In genomic region chr2:136000502-136000901, GRCh38 we compare ENCODE assay signal across 11 cellular contexts. TPM values are rescaled to one million over a fixed set of nuclear protein-coding genes. Genes with fewer than 3 reads are reported as not detected.
DNase-seq lines count a peak whose midpoint lies in the region; ATAC-seq and TF ChIP-seq lines count a peak whose summit lies in the region.
"Had no signal": no experiment of that assay in that cellular context is flagged by ENCODE, and none has a peak within 500 bp of the region (broad histone marks: within the 10 kb centered on the region; RNA-seq: fewer than 3 reads in every experiment).

No MANE protein-coding gene starts in this region.

- ATAC-seq in GM21367 (IDR thresholded peaks at IDR 0.05; ENCODE audit: unreplicated experiment) (peak; percentile 48), HG03565 (IDR thresholded peaks at IDR 0.05; ENCODE audit: unreplicated experiment) (peak; percentile 62), body of pancreas (no peak), gastrocnemius medialis (no peak)

- H3K4me3 ChIP-seq in body of pancreas (no peak overlapping the region), gastrocnemius medialis (no peak overlapping the region)
- H3K4me3 ChIP-seq: lung, SK-N-MC had no signal

- no peaks in the 10 kb centered on the region for H3K9me3 ChIP-seq in body of pancreas
- H3K9me3 ChIP-seq in gastrocnemius medialis, result no peaks in the 10 kb centered on the region

- DNase-seq in GM10266 (ENCODE audit: extremely low spot score) (peak; percentile 22), iris pigment epithelial cell (ENCODE audit: low read depth) (peak; percentile 13), body of pancreas (no peak), gastrocnemius medialis (no peak), NCI-H748 treated with DMSO at 0.1 percent for 48 hours (lab: John Stamatoyannopoulos, UW) (no peak)
- DNase-seq in activated CD8-positive, alpha-beta memory T cell treated with anti-CD3 and anti-CD28 coated beads for 24 hours, result no peak
- DNase-seq: EL had no signal

- H3K27me3 ChIP-seq in body of pancreas, result no peaks in the 10 kb centered on the region
- no peaks in the 10 kb centered on the region for H3K27me3 ChIP-seq in gastrocnemius medialis

- TF ChIP-seq POLR2A in body of pancreas (IDR thresholded peaks at IDR 0.05), result no peak
- TF ChIP-seq POLR2A in gastrocnemius medialis (IDR thresholded peaks at IDR 0.05), result no peak

- no peaks in the 10 kb centered on the region for H3K36me3 ChIP-seq in body of pancreas (replicated peaks in 1 of 2; ENCODE audit: insufficient read depth in 1 of 2, low read depth in 2 of 2)
- no peaks in the 10 kb centered on the region for H3K36me3 ChIP-seq in gastrocnemius medialis

- in situ Hi-C loops in gastrocnemius medialis (cut with MboI; ENCODE audit: low sequenced_read_pairs in 4 of 4), result no loop called here

- H3K4me1 ChIP-seq in body of pancreas (no peaks in the 10 kb centered on the region), gastrocnemius medialis (no peaks in the 10 kb centered on the region)

- intact Hi-C loops in body of pancreas (cut with DNase I) (no loop called here), gastrocnemius medialis (cut with DNase I; ENCODE audit: low total_unique reads) (no loop called here)

- 71 to 84% methylated on average over 2 of the region's 2 CpGs for WGBS in body of pancreas, 2 donors

- no peak overlapping the region for H3K27ac ChIP-seq in body of pancreas
- peak overlapping the region in 1 of 4 donors; percentile 3 for H3K27ac ChIP-seq in gastrocnemius medialis
- H3K27ac ChIP-seq: SK-N-MC had no signal

- TF ChIP-seq CTCF in GM10266 (IDR thresholded peaks at IDR 0.05; ENCODE audit: control insufficient read depth, insufficient read depth, low read depth, missing control alignments) (no peak), body of pancreas (IDR thresholded peaks at IDR 0.05) (no peak), gastrocnemius medialis (IDR thresholded peaks at IDR 0.05 in 4 of 5, conservative IDR thresholded peaks at IDR 0.05 in 1 of 5) (no peak)

RNA-seq across cellular contexts. Expression of gene DARS1, which starts 15.1 kb away (rescaled TPM):
- 10 to 100 TPM; 22.1 to 29.3 TPM for total RNA-seq in body of pancreas
- 10 to 100 TPM; 86.2 to 97.2 (median 89.8) TPM for total RNA-seq in gastrocnemius medialis

Comparison
In these comparisons a context has a peak if more than half of its experiments do, and no peak if none do; other contexts are left out.
1. DNase-seq: peak in GM10266 (single experiment) and iris pigment epithelial cell (single experiment); none in body of pancreas (0 of 4), gastrocnemius medialis (0 of 2), NCI-H748 treated with DMSO at 0.1 percent for 48 hours (single experiment) and activated CD8-positive, alpha-beta memory T cell treated with anti-CD3 and anti-CD28 coated beads for 24 hours (single experiment).
2. ATAC-seq: peak in GM21367 (single experiment) and HG03565 (single experiment); none in body of pancreas (single experiment) and gastrocnemius medialis (0 of 2).